Comparison of ENCODE assay signal across 25 cellular contexts in genomic region chr2:72830273-72830672, GRCh38. TPM values are rescaled to one million over a fixed set of nuclear protein-coding genes. Genes with fewer than 3 reads are reported as not detected.
A peak's percentile ranks its signal among the peaks of the same experiment; 100 is the strongest.
DNase-seq lines count a peak whose midpoint lies in the region; ATAC-seq and TF ChIP-seq lines count a peak whose summit lies in the region.
"Had no signal": no experiment of that assay in that cellular context is flagged by ENCODE, and none has a peak within 500 bp of the region (broad histone marks: within the 10 kb centered on the region; RNA-seq: fewer than 3 reads in every experiment).

No MANE protein-coding gene starts in this region.

- H3K4me1 Mint-ChIP-seq in activated CD8-positive, alpha-beta memory T cell treated with anti-CD3 and anti-CD28 coated beads, Interleukin-2, amount 10 ng/mL, durations not matched to agents 7 days and 5 days, result peaks cover 56% of the 10 kb centered on the region
- peaks cover 7% of the 10 kb centered on the region for H3K4me1 Mint-ChIP-seq in type B pancreatic cell (ENCODE audit: unreplicated experiment)
- peaks cover 4% of the 10 kb centered on the region for H3K4me1 Mint-ChIP-seq in CD14-positive monocyte

- peak overlapping the region; percentile 89 for H3K27ac Mint-ChIP-seq in activated CD8-positive, alpha-beta memory T cell treated with anti-CD3 and anti-CD28 coated beads, Interleukin-2, amount 10 ng/mL, durations not matched to agents 7 days and 5 days
- H3K27ac Mint-ChIP-seq in type B pancreatic cell (peak overlapping the region; percentile 53), CD14-positive monocyte (no peak overlapping the region)
- H3K27ac Mint-ChIP-seq: activated naive CD4-positive, alpha-beta T cell treated with anti-CD3 and anti-CD28 coated beads, Interleukin-2, amount 50 U/mL, for 24 hours; activated T-cell treated with anti-CD3 and anti-CD28 coated beads, Interleukin-2, amount 50 U/mL, for 72 hours; CD4-positive, alpha-beta T cell had no signal

- H3K9me3 Mint-ChIP-seq in activated CD8-positive, alpha-beta memory T cell treated with anti-CD3 and anti-CD28 coated beads, Interleukin-2, amount 10 ng/mL, durations not matched to agents 7 days and 5 days (ENCODE audit: low read depth), result no peaks in the 10 kb centered on the region
- H3K9me3 Mint-ChIP-seq in type B pancreatic cell (peaks cover 3% of the 10 kb centered on the region), CD14-positive monocyte (peaks cover 0 to 3% (median 0%) of the 10 kb centered on the region in 7 donors)
- H3K9me3 Mint-ChIP-seq: activated naive CD4-positive, alpha-beta T cell treated with anti-CD3 and anti-CD28 coated beads, Interleukin-2, amount 50 U/mL, for 24 hours; activated T-cell treated with anti-CD3 and anti-CD28 coated beads, Interleukin-2, amount 50 U/mL, for 72 hours; CD4-positive, alpha-beta T cell had no signal

- CTCF ChIA-PET in activated CD8-positive, alpha-beta memory T cell treated with anti-CD3 and anti-CD28 coated beads, Interleukin-2, amount 10 ng/mL, durations not matched to agents 7 days and 5 days (lab: Charles Lee), result interaction anchor here (1.0 to 1.2 kb wide), 2 partner anchors 8 to 57 kb away, joined by 3 read pairs; partner anchors contain the start of gene SPR

- TF ChIP-seq CTCF in type B pancreatic cell (conservative IDR thresholded peaks at IDR 0.05) (no peak), CD14-positive monocyte (IDR thresholded peaks at IDR 0.05) (no peak)

- no peak for DNase-seq in activated CD8-positive, alpha-beta memory T cell treated with anti-CD3 and anti-CD28 coated beads, Interleukin-2, amount 10 ng/mL, durations not matched to agents 7 days and 5 days
- DNase-seq in activated CD8-positive, alpha-beta memory T cell treated with anti-CD3 and anti-CD28 coated beads for 24 hours, result no peak
- DNase-seq in type B pancreatic cell (ENCODE audit: extremely low spot score, unreplicated experiment), result no peak
- no peak for DNase-seq in CD14-positive monocyte (ENCODE audit: low spot score)
- no peak for DNase-seq in substantia nigra (lab: John Stamatoyannopoulos, UW)
- DNase-seq: activated T-cell treated with anti-CD3 and anti-CD28 coated beads, Interleukin-2, amount 50 U/mL, for 72 hours; AML-193; CD4-positive, alpha-beta T cell; dorsolateral prefrontal cortex; esophagus squamous epithelium; foreskin keratinocyte; heart left ventricle; MV-4-11; NCI-H1436 treated with DMSO at 0.1 percent for 48 hours; NCI-H748 treated with DMSO at 0.1 percent for 48 hours; SIG-M5; stimulated activated naive CD4-positive, alpha-beta T cell treated with Interleukin-2 at 50 U/mL for 16 hours; T-helper 9 cell had no signal

- ATAC-seq in activated CD8-positive, alpha-beta memory T cell treated with anti-CD3 and anti-CD28 coated beads, Interleukin-2, amount 10 ng/mL, durations not matched to agents 7 days and 5 days, result no peak
- ATAC-seq in GM21390 (IDR thresholded peaks at IDR 0.05; ENCODE audit: unreplicated experiment), result peak; percentile 44
- ATAC-seq in HG03565 (IDR thresholded peaks at IDR 0.05; ENCODE audit: unreplicated experiment), result peak; percentile 34
- ATAC-seq in GM21423 (IDR thresholded peaks at IDR 0.05; ENCODE audit: unreplicated experiment), result no peak
- ATAC-seq: A549; activated T-cell treated with anti-CD3 and anti-CD28 coated beads, Interleukin-2, amount 50 U/mL, for 72 hours; foreskin keratinocyte; heart left ventricle had no signal

- no peak overlapping the region for H3K27ac ChIP-seq in substantia nigra (ENCODE audit: low read depth, low read length, poor library complexity, severe bottlenecking)
- H3K27ac ChIP-seq: A549, dorsolateral prefrontal cortex, esophagus squamous epithelium, foreskin keratinocyte, heart left ventricle, right atrium auricular region, thoracic aorta had no signal

- intact Hi-C loops in CD14-positive monocyte (cut with micrococcal nuclease), result no loop called here

- peaks cover 4% of the 10 kb centered on the region for H3K36me3 Mint-ChIP-seq in activated CD8-positive, alpha-beta memory T cell treated with anti-CD3 and anti-CD28 coated beads, Interleukin-2, amount 10 ng/mL, durations not matched to agents 7 days and 5 days
- H3K36me3 Mint-ChIP-seq in type B pancreatic cell (no peaks in the 10 kb centered on the region), CD14-positive monocyte (no peaks in the 10 kb centered on the region)
- H3K36me3 Mint-ChIP-seq: activated naive CD4-positive, alpha-beta T cell treated with anti-CD3 and anti-CD28 coated beads, Interleukin-2, amount 50 U/mL, for 24 hours had no signal

- peak overlapping the region; percentile 52 for H3K4me3 Mint-ChIP-seq in activated CD8-positive, alpha-beta memory T cell treated with anti-CD3 and anti-CD28 coated beads, Interleukin-2, amount 10 ng/mL, durations not matched to agents 7 days and 5 days
- H3K4me3 Mint-ChIP-seq in type B pancreatic cell (no peak overlapping the region), CD14-positive monocyte (no peak overlapping the region)
- H3K4me3 Mint-ChIP-seq: activated naive CD4-positive, alpha-beta T cell treated with anti-CD3 and anti-CD28 coated beads, Interleukin-2, amount 50 U/mL, for 24 hours; activated T-cell treated with anti-CD3 and anti-CD28 coated beads, Interleukin-2, amount 50 U/mL, for 72 hours; CD4-positive, alpha-beta T cell had no signal

- H3K27me3 Mint-ChIP-seq in activated CD8-positive, alpha-beta memory T cell treated with anti-CD3 and anti-CD28 coated beads, Interleukin-2, amount 10 ng/mL, durations not matched to agents 7 days and 5 days, result peaks cover 2% of the 10 kb centered on the region
- peaks cover 4% of the 10 kb centered on the region for H3K27me3 Mint-ChIP-seq in type B pancreatic cell
- peaks cover 21 to 33% (median 26%) of the 10 kb centered on the region in 3 donors for H3K27me3 Mint-ChIP-seq in CD14-positive monocyte (ENCODE audit: low read depth in 3 of 3)

RNA-seq across cellular contexts. Expression of gene EXOC6B, which starts 4.4 kb away (rescaled TPM):
- 10 to 100 TPM; 14.1 to 22.8 TPM for total RNA-seq in activated CD8-positive, alpha-beta memory T cell treated with anti-CD3 and anti-CD28 coated beads, Interleukin-2, amount 10 ng/mL, durations not matched to agents 7 days and 5 days
- 46.1 and 62.6 TPM in 2 replicates for total RNA-seq in type B pancreatic cell (ENCODE audit: low replicate concordance)
- polyA plus RNA-seq in CD14-positive monocyte, result 1 to 10 TPM; 1.8 to 2.1 TPM

RNA-seq across cellular contexts. Expression of gene SPR, which starts 56.9 kb away (rescaled TPM):
- total RNA-seq in activated CD8-positive, alpha-beta memory T cell treated with anti-CD3 and anti-CD28 coated beads, Interleukin-2, amount 10 ng/mL, durations not matched to agents 7 days and 5 days, result 1 to 10 TPM; 1.3 to 3.1 TPM
- 12.4 and 16.0 TPM in 2 replicates for total RNA-seq in type B pancreatic cell (ENCODE audit: low replicate concordance)
- polyA plus RNA-seq in CD14-positive monocyte, result 10 to 100 TPM in 1 of 2 donors, 1 to 10 TPM in 1; 7.6 to 12.5 TPM
- total RNA-seq: CD4-positive, alpha-beta T cell had no signal

Comparison
In these comparisons a context has a peak if more than half of its experiments do, and no peak if none do; other contexts are left out.
1. ATAC-seq: peak in GM21390 (single experiment) and HG03565 (single experiment); none in activated CD8-positive, alpha-beta memory T cell treated with anti-CD3 and anti-CD28 coated beads, Interleukin-2, amount 10 ng/mL, durations not matched to agents 7 days and 5 days (single experiment) and GM21423 (single experiment).
2. H3K27ac Mint-ChIP-seq: peak in activated CD8-positive, alpha-beta memory T cell treated with anti-CD3 and anti-CD28 coated beads, Interleukin-2, amount 10 ng/mL, durations not matched to agents 7 days and 5 days (single experiment) and type B pancreatic cell (single experiment); none in CD14-positive monocyte (0 of 7).